10 cellular contexts compared by ENCODE assay signal in genomic region chr12:121468451-121468850, GRCh38.
DNase-seq lines count a peak whose midpoint lies in the region; ATAC-seq and TF ChIP-seq lines count a peak whose summit lies in the region.
"Had no signal": no experiment of that assay in that cellular context is flagged by ENCODE, and none has a peak within 500 bp of the region (broad histone marks: within the 10 kb centered on the region; RNA-seq: fewer than 3 reads in every experiment).

No MANE protein-coding gene starts in this region.

- H2AFZ ChIP-seq in OCI-LY3 (ENCODE audit: low read depth, low read length): no peak overlapping the region

- no peak overlapping the region for H3K27ac ChIP-seq in OCI-LY3 (ENCODE audit: low read length)
- peak overlapping the region; percentile 18 for H3K27ac ChIP-seq in effector memory CD4-positive, alpha-beta T cell (ENCODE audit: insufficient read depth, low read length, poor library complexity, severe bottlenecking)

- H3K4me1 ChIP-seq in OCI-LY3 (ENCODE audit: low read length): peaks cover 18% of the 10 kb centered on the region
- peaks cover 8% of the 10 kb centered on the region for H3K4me1 ChIP-seq in effector memory CD4-positive, alpha-beta T cell (ENCODE audit: control insufficient read depth, insufficient read depth, low read length, poor library complexity, severe bottlenecking)

- peaks cover 92% of the 10 kb centered on the region for H4K20me1 ChIP-seq in OCI-LY3 (ENCODE audit: insufficient read depth, low read length)

- peak overlapping the region; percentile 72 for H3K4me2 ChIP-seq in OCI-LY3 (ENCODE audit: low read length)

- H3K27ac Mint-ChIP-seq in stimulated activated naive CD8-positive, alpha-beta T cell treated with anti-CD3 and anti-CD28 coated beads, Interleukin-15, amount 100 ng/mL, for 72 hours: no peak overlapping the region

- H3K9me3 ChIP-seq in OCI-LY3 (ENCODE audit: insufficient read depth, low read length): no peaks in the 10 kb centered on the region
- no peaks in the 10 kb centered on the region for H3K9me3 ChIP-seq in effector memory CD4-positive, alpha-beta T cell (ENCODE audit: control insufficient read depth, low read length)
- H3K9me3 ChIP-seq: suprapubic skin had no signal

- H3K27me3 Mint-ChIP-seq in stimulated activated naive CD8-positive, alpha-beta T cell treated with anti-CD3 and anti-CD28 coated beads, Interleukin-15, amount 100 ng/mL, for 72 hours: no peaks in the 10 kb centered on the region

- peaks cover 96% of the 10 kb centered on the region for H3K79me2 ChIP-seq in OCI-LY3 (ENCODE audit: low read length)

- ATAC-seq in stimulated activated naive CD8-positive, alpha-beta T cell treated with anti-CD3 and anti-CD28 coated beads, Interleukin-15, amount 100 ng/mL, for 72 hours: no peak

- peak overlapping the region; percentile 75 for H3K4me3 ChIP-seq in OCI-LY3 (ENCODE audit: low read length)
- H3K4me3 ChIP-seq in effector memory CD4-positive, alpha-beta T cell (ENCODE audit: insufficient read depth, low read depth, low read length, poor library complexity, severe bottlenecking): no peak overlapping the region

- H3K36me3 ChIP-seq in OCI-LY3 (replicated peaks; ENCODE audit: low read depth, low read length): peaks cover 34% of the 10 kb centered on the region
- H3K36me3 ChIP-seq in effector memory CD4-positive, alpha-beta T cell (ENCODE audit: control insufficient read depth, insufficient read depth, low read length): no peaks in the 10 kb centered on the region
- H3K36me3 ChIP-seq: suprapubic skin had no signal

- H3K27me3 ChIP-seq in OCI-LY3 (ENCODE audit: low read depth, low read length): no peaks in the 10 kb centered on the region
- no peaks in the 10 kb centered on the region for H3K27me3 ChIP-seq in effector memory CD4-positive, alpha-beta T cell (replicated peaks; ENCODE audit: control insufficient read depth, insufficient read depth, low read length, poor library complexity, severe bottlenecking)
- H3K27me3 ChIP-seq: suprapubic skin had no signal

- DNase-seq in G401 (ENCODE audit: low spot score): peak; percentile 84
- DNase-seq in effector memory CD4-positive, alpha-beta T cell: no peak
- peak; percentile 43 for DNase-seq in retina
- DNase-seq in stimulated activated naive CD8-positive, alpha-beta T cell treated with anti-CD3 and anti-CD28 coated beads, Interleukin-15, amount 100 ng/mL, for 72 hours: no peak
- DNase-seq in Ammon's horn (ENCODE audit: low spot score): no peak
- no peak for DNase-seq in NCI-H526 (lab: John Stamatoyannopoulos, UW)
- DNase-seq: activated CD4-positive, alpha-beta T cell treated with anti-CD3 and anti-CD28 coated beads for 1 hour; stimulated activated CD4-positive, alpha-beta T cell treated with anti-CD3 and anti-CD28 coated beads, Interleukin-4, amount 100 ng/mL, for 1 hour had no signal

- no peak overlapping the region for H3K9ac ChIP-seq in OCI-LY3 (ENCODE audit: low read length)

- no peaks in the 10 kb centered on the region for H3K9me3 Mint-ChIP-seq in stimulated activated naive CD8-positive, alpha-beta T cell treated with anti-CD3 and anti-CD28 coated beads, Interleukin-15, amount 100 ng/mL, for 72 hours

- TF ChIP-seq CTCF in OCI-LY3 (IDR thresholded peaks at IDR 0.05; ENCODE audit: low read depth, low read length): no peak

- no peak overlapping the region for H3K4me3 Mint-ChIP-seq in stimulated activated naive CD8-positive, alpha-beta T cell treated with anti-CD3 and anti-CD28 coated beads, Interleukin-15, amount 100 ng/mL, for 72 hours

- in situ Hi-C loops in G401 (cut with HindIII; ENCODE audit: low sequenced_read_pairs): no loop called here

- H3K4me1 Mint-ChIP-seq in stimulated activated naive CD8-positive, alpha-beta T cell treated with anti-CD3 and anti-CD28 coated beads, Interleukin-15, amount 100 ng/mL, for 72 hours: peaks cover 39% of the 10 kb centered on the region

Comparison
In these comparisons a context has a peak if more than half of its experiments do, and no peak if none do; other contexts are left out.
1. DNase-seq: peak in G401 (single experiment) and retina (single experiment); none in effector memory CD4-positive, alpha-beta T cell (0 of 3), stimulated activated naive CD8-positive, alpha-beta T cell treated with anti-CD3 and anti-CD28 coated beads, Interleukin-15, amount 100 ng/mL, for 72 hours (0 of 2), Ammon's horn (single experiment) and NCI-H526 (0 of 2).